In genomic region chr1:116766616-116767469, GRCh38 we compare ENCODE assay signal across 14 cellular contexts. TPM values are rescaled to one million over a fixed set of nuclear protein-coding genes. Genes with fewer than 3 reads are reported as not detected.
A peak's percentile ranks its signal among the peaks of the same experiment; 100 is the strongest.
DNase-seq lines count a peak whose midpoint lies in the region; ATAC-seq and TF ChIP-seq lines count a peak whose summit lies in the region.
"Had no signal": no experiment of that assay in that cellular context is flagged by ENCODE, and none has a peak within 500 bp of the region (broad histone marks: within the 10 kb centered on the region; RNA-seq: fewer than 3 reads in every experiment).

No MANE protein-coding gene starts in this region.

- H3K27me3 ChIP-seq in adipocyte (replicated peaks; ENCODE audit: control insufficient read depth, insufficient read depth, low read length) (no peaks in the 10 kb centered on the region), foreskin keratinocyte (no peaks in the 10 kb centered on the region)
- H3K27me3 ChIP-seq: upper lobe of right lung had no signal

- H3K9me3 ChIP-seq in adipocyte (ENCODE audit: control insufficient read depth, low read length): peaks cover 11% of the 10 kb centered on the region
- H3K9me3 ChIP-seq: upper lobe of right lung had no signal

- CTCF ChIA-PET in T-cell (lab: Charles Lee): interaction anchor here (0.7 to 5.2 kb wide), 3 partner anchors 10 to 29 kb away, joined by 3 to 55 read pairs (median 3); partner anchors contain the start of gene CD2 (in 1 of the 2)

- ATAC-seq in T-cell (replicated peaks in 1 of 4): peak; percentile 25 to 52 (median 45)
- ATAC-seq in foreskin keratinocyte: no peak
- no peak for ATAC-seq in HG03175 (IDR thresholded peaks at IDR 0.05; ENCODE audit: unreplicated experiment)

- H3K4me1 Mint-ChIP-seq in T-cell: peaks cover 98 to 100% (median 99%) of the 10 kb centered on the region in 3 donors

- H3K27me3 Mint-ChIP-seq in T-cell: no peaks in the 10 kb centered on the region

- H3K4me3 Mint-ChIP-seq in T-cell: peak overlapping the region; percentile 37 to 100 (median 55)

- H3K4me1 ChIP-seq in adipocyte (ENCODE audit: control insufficient read depth, insufficient read depth, low read length) (peaks cover 22% of the 10 kb centered on the region), foreskin keratinocyte (no peaks in the 10 kb centered on the region)

- no peak overlapping the region for H3K9ac ChIP-seq in adipocyte (ENCODE audit: low read length)

- H3K27ac ChIP-seq in foreskin keratinocyte: no peak overlapping the region
- H3K27ac ChIP-seq: upper lobe of right lung had no signal

- H3K36me3 ChIP-seq in adipocyte (ENCODE audit: control insufficient read depth, insufficient read depth, low read length, severe bottlenecking): no peaks in the 10 kb centered on the region
- H3K36me3 ChIP-seq: upper lobe of right lung had no signal

- H3K4me3 ChIP-seq in adipocyte (ENCODE audit: low read length): peak overlapping the region; percentile 3
- H3K4me3 ChIP-seq: upper lobe of right lung had no signal

- peaks cover 66% of the 10 kb centered on the region for H3K36me3 Mint-ChIP-seq in T-cell

- peak; percentile 68 for DNase-seq in activated CD8-positive, alpha-beta memory T cell treated with anti-CD3 and anti-CD28 coated beads for 24 hours
- no peak for DNase-seq in activated CD8-positive, alpha-beta memory T cell treated with anti-CD3 and anti-CD28 coated beads, Interleukin-2, amount 50 U/mL, for 4 hours
- DNase-seq in T-cell (peak in 11 of 34 experiments; percentile 39 to 65 (median 43)), adipocyte (ENCODE audit: low read depth) (peak; percentile 47), foreskin keratinocyte (no peak), activated gamma-delta T cell (lab: John Stamatoyannopoulos, UW) (no peak)
- peak; percentile 50 for DNase-seq in stimulated activated naive CD4-positive, alpha-beta T cell treated with Interleukin-2 at 50 U/mL for 16 hours (lab: John Stamatoyannopoulos, UW)
- DNase-seq: DMS 273 treated with DMSO at 0.1 percent for 48 hours, NCI-H2081 treated with DMSO at 0.1 percent for 48 hours, upper lobe of right lung had no signal

- peak overlapping the region; percentile 99 to 100 for H3K27ac Mint-ChIP-seq in T-cell

- no peak for TF ChIP-seq CTCF in foreskin keratinocyte (conservative IDR thresholded peaks at IDR 0.05)

- POLR2A ChIA-PET in T-cell (lab: Charles Lee): interaction anchor here (0.6 to 4.3 kb wide), 5 partner anchors 8 to 293 kb away, joined by 3 to 17 read pairs (median 3); partner anchors contain the start of genes CD2 (in 2 of the 2) and TTF2 (in 1 of the 2)

- no peaks in the 10 kb centered on the region for H3K9me3 Mint-ChIP-seq in T-cell

RNA-seq across cellular contexts. Expression of gene CD2, which starts 12.6 kb away (rescaled TPM):
- total RNA-seq in T-cell (100 to 1,000 TPM; 119 to 209 (median 158) TPM), foreskin keratinocyte (not detected in 2 replicates)
- not detected in 2 replicates for polyA plus RNA-seq in foreskin keratinocyte
- total RNA-seq: A673, cerebellum, epithelial cell of proximal tubule had no signal

Comparison
In these comparisons a context has a peak if more than half of its experiments do, and no peak if none do; other contexts are left out.
1. DNase-seq: peak in activated CD8-positive, alpha-beta memory T cell treated with anti-CD3 and anti-CD28 coated beads for 24 hours (single experiment), adipocyte (single experiment) and stimulated activated naive CD4-positive, alpha-beta T cell treated with Interleukin-2 at 50 U/mL for 16 hours (single experiment); none in activated CD8-positive, alpha-beta memory T cell treated with anti-CD3 and anti-CD28 coated beads, Interleukin-2, amount 50 U/mL, for 4 hours (single experiment), foreskin keratinocyte (0 of 2) and activated gamma-delta T cell (single experiment).
2. ATAC-seq: peak in T-cell (4 of 4); none in foreskin keratinocyte (single experiment) and HG03175 (single experiment).
3. RNA of gene CD2, which starts 12.6 kb away (total RNA-seq): 119 to 209 TPM in T-cell; not detected in foreskin keratinocyte; every median in the first group is over 100 times any median in the second.